Comparison of ENCODE assay signal across 19 cellular contexts in genomic region chr16:48885456-48885855, GRCh38.
DNase-seq lines count a peak whose midpoint lies in the region; ATAC-seq and TF ChIP-seq lines count a peak whose summit lies in the region.
"Had no signal": no experiment of that assay in that cellular context is flagged by ENCODE, and none has a peak within 500 bp of the region (broad histone marks: within the 10 kb centered on the region; RNA-seq: fewer than 3 reads in every experiment).

No MANE protein-coding gene starts in this region.

- H3K27ac Mint-ChIP-seq in glutamatergic neuron (ENCODE audit: unreplicated experiment), result peak overlapping the region; percentile 69
- H3K27ac Mint-ChIP-seq in T-cell, result no peak overlapping the region
- H3K27ac Mint-ChIP-seq: CD14-positive monocyte; CD4-positive, alpha-beta memory T cell had no signal

- TF ChIP-seq CTCF in glutamatergic neuron (IDR thresholded peaks at IDR 0.05; ENCODE audit: partially characterized antibody, unreplicated experiment), result no peak

- no peaks in the 10 kb centered on the region for H3K9me3 ChIP-seq in BLaER1
- H3K9me3 ChIP-seq: A549 had no signal

- CTCF ChIA-PET in T-cell (lab: Charles Lee), result no interaction called here

- peak overlapping the region; percentile 49 for H3K4me3 Mint-ChIP-seq in glutamatergic neuron (ENCODE audit: unreplicated experiment)
- H3K4me3 Mint-ChIP-seq in T-cell, result no peak overlapping the region
- H3K4me3 Mint-ChIP-seq: CD14-positive monocyte; CD4-positive, alpha-beta memory T cell had no signal

- peak overlapping the region; percentile 37 for H3K4me2 ChIP-seq in BLaER1
- H3K4me2 ChIP-seq: A549 had no signal

- H3K4me3 ChIP-seq in BLaER1, result no peak overlapping the region
- H3K4me3 ChIP-seq: A549, GM23248 had no signal

- H3K9me3 Mint-ChIP-seq in glutamatergic neuron (ENCODE audit: unreplicated experiment) (peaks cover 3% of the 10 kb centered on the region), T-cell (peaks cover 3 to 6% (median 4%) of the 10 kb centered on the region in 3 donors)

- H4K20me1 ChIP-seq in BLaER1, result no peaks in the 10 kb centered on the region

- no peaks in the 10 kb centered on the region for H3K36me3 ChIP-seq in BLaER1

- POLR2A ChIA-PET in T-cell (lab: Charles Lee), result no interaction called here

- H3K4me1 Mint-ChIP-seq in glutamatergic neuron (ENCODE audit: low read depth, unreplicated experiment) (peaks cover 20% of the 10 kb centered on the region), T-cell (no peaks in the 10 kb centered on the region)
- H3K4me1 Mint-ChIP-seq: CD14-positive monocyte; CD4-positive, alpha-beta memory T cell had no signal

- H3K27ac ChIP-seq in BLaER1, result no peak overlapping the region
- H3K27ac ChIP-seq: 22Rv1, A549, GM23248, HL-60 had no signal

- H3K36me3 Mint-ChIP-seq in glutamatergic neuron (ENCODE audit: unreplicated experiment) (no peaks in the 10 kb centered on the region), T-cell (no peaks in the 10 kb centered on the region)
- H3K36me3 Mint-ChIP-seq: CD14-positive monocyte; CD4-positive, alpha-beta memory T cell had no signal

- H3K27me3 ChIP-seq in BLaER1, result no peaks in the 10 kb centered on the region

- H3K4me1 ChIP-seq in BLaER1, result peaks cover 6% of the 10 kb centered on the region
- H3K4me1 ChIP-seq: A549 had no signal

- ATAC-seq in left colon, result no peak
- no peak for ATAC-seq in T-cell (replicated peaks in 1 of 4)
- ATAC-seq: A549 had no signal

- intact Hi-C loops in left colon (cut with DNase I, micrococcal nuclease), result no loop called here

- DNase-seq in DMS 273 (lab: John Stamatoyannopoulos, UW; ENCODE audit: unreplicated experiment) (peak; percentile 66), DMS 273 treated with DMSO at 0.1 percent for 48 hours (lab: John Stamatoyannopoulos, UW) (no peak), NCI-H2171 treated with DMSO at 0.1 percent for 48 hours (lab: John Stamatoyannopoulos, UW) (peak; percentile 62), glutamatergic neuron (peak; percentile 67), NCI-H2081 treated with DMSO at 0.1 percent for 48 hours (lab: John Stamatoyannopoulos, UW) (no peak), left colon (no peak), T-cell (no peak)
- DNase-seq: AML-193; CD4-positive, alpha-beta memory T cell; DMS53; DND-41; EL; GM23248; HCEC 1CT had no signal

- H3K9ac ChIP-seq in BLaER1, result no peak overlapping the region
- H3K9ac ChIP-seq: GM23248 had no signal

- peaks cover 2% of the 10 kb centered on the region for H3K27me3 Mint-ChIP-seq in glutamatergic neuron (ENCODE audit: unreplicated experiment)
- no peaks in the 10 kb centered on the region for H3K27me3 Mint-ChIP-seq in T-cell
- H3K27me3 Mint-ChIP-seq: CD4-positive, alpha-beta memory T cell had no signal

Comparison
In these comparisons a context has a peak if more than half of its experiments do, and no peak if none do; other contexts are left out.
1. DNase-seq: peak in DMS 273 (single experiment), NCI-H2171 treated with DMSO at 0.1 percent for 48 hours (single experiment) and glutamatergic neuron (single experiment); none in DMS 273 treated with DMSO at 0.1 percent for 48 hours (single experiment), NCI-H2081 treated with DMSO at 0.1 percent for 48 hours (single experiment), left colon (0 of 2) and T-cell (0 of 34).